In the genomic region with DNA sequence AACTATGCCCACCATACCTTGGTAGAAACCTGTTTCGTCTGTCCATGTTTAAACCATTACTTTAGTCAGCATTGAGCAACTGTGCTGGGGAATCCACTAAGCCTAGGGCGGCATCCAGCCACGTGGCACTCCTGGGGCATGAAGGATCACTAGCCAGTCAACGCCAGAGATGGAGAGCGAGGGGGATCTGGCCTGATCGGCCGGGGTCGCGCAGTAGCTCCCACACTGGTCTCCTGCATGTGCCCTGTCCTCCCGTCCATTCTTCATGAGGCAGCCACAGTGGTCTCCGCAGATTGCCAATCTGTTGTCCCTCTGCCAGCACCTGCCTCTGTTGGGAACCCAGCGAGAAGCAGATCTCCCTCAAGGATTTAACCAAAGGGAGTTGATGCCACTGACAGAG, we compare ENCODE assay signal across 2 cellular contexts.
TF ChIP-seq lines count a peak whose summit lies in the region.

No MANE protein-coding gene starts in this region.

TF ChIP-seq in GM23338, 12 proteins besides CTCF, POLR2A, EP300 and RAD21 (continued from another document):
- TF ChIP-seq, protein P1, sequence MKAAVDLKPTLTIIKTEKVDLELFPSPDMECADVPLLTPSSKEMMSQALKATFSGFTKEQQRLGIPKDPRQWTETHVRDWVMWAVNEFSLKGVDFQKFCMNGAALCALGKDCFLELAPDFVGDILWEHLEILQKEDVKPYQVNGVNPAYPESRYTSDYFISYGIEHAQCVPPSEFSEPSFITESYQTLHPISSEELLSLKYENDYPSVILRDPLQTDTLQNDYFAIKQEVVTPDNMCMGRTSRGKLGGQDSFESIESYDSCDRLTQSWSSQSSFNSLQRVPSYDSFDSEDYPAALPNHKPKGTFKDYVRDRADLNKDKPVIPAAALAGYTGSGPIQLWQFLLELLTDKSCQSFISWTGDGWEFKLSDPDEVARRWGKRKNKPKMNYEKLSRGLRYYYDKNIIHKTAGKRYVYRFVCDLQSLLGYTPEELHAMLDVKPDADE (IDR thresholded peaks at IDR 0.05): no peak
- TF ChIP-seq EZH2 (IDR thresholded peaks at IDR 0.05; ENCODE audit: low read depth, unreplicated experiment): no peak

TF ChIP-seq in WTC11, 78 proteins besides CTCF, POLR2A, EP300 and RAD21 (continued from another document):
- TF ChIP-seq, protein P2, sequence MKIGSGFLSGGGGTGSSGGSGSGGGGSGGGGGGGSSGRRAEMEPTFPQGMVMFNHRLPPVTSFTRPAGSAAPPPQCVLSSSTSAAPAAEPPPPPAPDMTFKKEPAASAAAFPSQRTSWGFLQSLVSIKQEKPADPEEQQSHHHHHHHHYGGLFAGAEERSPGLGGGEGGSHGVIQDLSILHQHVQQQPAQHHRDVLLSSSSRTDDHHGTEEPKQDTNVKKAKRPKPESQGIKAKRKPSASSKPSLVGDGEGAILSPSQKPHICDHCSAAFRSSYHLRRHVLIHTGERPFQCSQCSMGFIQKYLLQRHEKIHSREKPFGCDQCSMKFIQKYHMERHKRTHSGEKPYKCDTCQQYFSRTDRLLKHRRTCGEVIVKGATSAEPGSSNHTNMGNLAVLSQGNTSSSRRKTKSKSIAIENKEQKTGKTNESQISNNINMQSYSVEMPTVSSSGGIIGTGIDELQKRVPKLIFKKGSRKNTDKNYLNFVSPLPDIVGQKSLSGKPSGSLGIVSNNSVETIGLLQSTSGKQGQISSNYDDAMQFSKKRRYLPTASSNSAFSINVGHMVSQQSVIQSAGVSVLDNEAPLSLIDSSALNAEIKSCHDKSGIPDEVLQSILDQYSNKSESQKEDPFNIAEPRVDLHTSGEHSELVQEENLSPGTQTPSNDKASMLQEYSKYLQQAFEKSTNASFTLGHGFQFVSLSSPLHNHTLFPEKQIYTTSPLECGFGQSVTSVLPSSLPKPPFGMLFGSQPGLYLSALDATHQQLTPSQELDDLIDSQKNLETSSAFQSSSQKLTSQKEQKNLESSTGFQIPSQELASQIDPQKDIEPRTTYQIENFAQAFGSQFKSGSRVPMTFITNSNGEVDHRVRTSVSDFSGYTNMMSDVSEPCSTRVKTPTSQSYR (CRISPR knock-in tag; IDR thresholded peaks at IDR 0.05): no peak
- TF ChIP-seq TCF7 (CRISPR knock-in tag; IDR thresholded peaks at IDR 0.05; ENCODE audit: low read depth): no peak
- TF ChIP-seq ZNF263 (CRISPR knock-in tag; IDR thresholded peaks at IDR 0.05; ENCODE audit: low read depth): no peak
- no peak for TF ChIP-seq ZNF423 (CRISPR knock-in tag; IDR thresholded peaks at IDR 0.05)
- no peak for TF ChIP-seq PRRX2 (CRISPR knock-in tag; IDR thresholded peaks at IDR 0.05)
